18 cellular contexts compared by ENCODE assay signal in the genomic region with DNA sequence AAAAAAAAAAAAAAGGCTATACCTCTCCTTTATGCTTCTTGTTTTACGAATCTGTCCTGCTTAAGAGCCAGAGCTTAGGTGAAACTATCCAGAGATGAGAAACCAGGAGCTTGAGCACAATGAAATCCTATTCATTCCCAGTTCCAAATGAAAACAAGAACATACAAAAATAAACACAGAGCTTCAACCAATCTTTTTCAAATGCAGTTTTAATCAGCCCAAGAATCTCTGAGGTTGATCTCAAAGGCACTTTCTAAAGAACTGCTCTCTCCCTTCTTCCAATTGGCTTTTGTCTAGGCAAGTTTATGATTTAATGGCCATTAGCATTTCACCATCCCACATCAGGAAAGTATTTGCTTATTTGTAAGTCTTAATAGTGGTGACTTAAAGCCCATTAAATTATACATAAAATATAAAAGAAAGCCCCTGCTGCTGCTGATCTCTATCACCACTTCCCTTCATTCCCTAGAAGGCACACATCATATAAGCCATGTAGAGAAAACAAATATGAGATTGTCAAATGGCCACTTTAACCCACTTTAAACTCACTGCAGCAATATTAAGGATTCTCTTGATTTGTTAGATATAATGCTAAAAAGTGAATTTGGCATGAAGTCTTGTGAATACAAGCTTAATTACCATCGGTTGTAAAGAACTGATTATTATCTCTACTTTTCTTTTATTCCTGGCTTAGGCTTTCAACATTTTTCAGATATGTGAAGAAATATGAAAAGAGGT.
"Had no signal": no experiment of that assay in that cellular context is flagged by ENCODE, and none has a peak within 500 bp of the region (broad histone marks: within the 10 kb centered on the region; RNA-seq: fewer than 3 reads in every experiment).

No MANE protein-coding gene starts in this region.

- DNase-seq: activated CD4-positive, alpha-beta T cell treated with anti-CD3 and anti-CD28 coated beads for 36 hours; activated CD4-positive, alpha-beta T cell treated with anti-CD3 and anti-CD28 coated beads, Interleukin-2, amount 50 U/mL, for 48 hours; activated gamma-delta T cell; adrenal gland; effector CD8-positive, alpha-beta T cell; immature natural killer cell; kidney glomerular epithelial cell; left ventricle myocardium superior; mucosa of descending colon; naive B cell; psoas muscle; right cardiac atrium; stimulated activated naive CD8-positive, alpha-beta T cell treated with anti-CD3 and anti-CD28 coated beads, Interleukin-15, Interleukin-2, amounts not matched to agents 100 U/mL and 50 U/mL, for 24 hours; substantia nigra; tibial artery had no signal

- H3K4me3 ChIP-seq: adrenal gland, mucosa of descending colon, psoas muscle, skin epidermis, tibial artery had no signal

- H3K4me1 ChIP-seq: adrenal gland, psoas muscle, tibial artery had no signal

- H3K27ac ChIP-seq: adrenal gland, psoas muscle, skin epidermis, tibial artery had no signal

- H3K9me3 ChIP-seq: adrenal gland, mucosa of descending colon, psoas muscle, tibial artery had no signal

- H3K36me3 ChIP-seq: adrenal gland, tibial artery had no signal

- ATAC-seq: activated CD4-positive, alpha-beta T cell treated with anti-CD3 and anti-CD28 coated beads for 36 hours; esophagus mucosa; left ventricle myocardium superior; mucosa of descending colon; psoas muscle; right cardiac atrium; stimulated activated naive CD8-positive, alpha-beta T cell treated with anti-CD3 and anti-CD28 coated beads, Interleukin-15, Interleukin-2, amounts not matched to agents 100 U/mL and 50 U/mL, for 24 hours; WTC11 had no signal

- H3K27me3 ChIP-seq: adrenal gland, tibial artery had no signal
